Comparison of ENCODE assay signal across 8 cellular contexts in genomic region chr4:2484993-2485392, GRCh38. TPM values are rescaled to one million over a fixed set of nuclear protein-coding genes. Genes with fewer than 3 reads are reported as not detected.
DNase-seq lines count a peak whose midpoint lies in the region; ATAC-seq and TF ChIP-seq lines count a peak whose summit lies in the region.

No MANE protein-coding gene starts in this region.

- peak; percentile 91 to 94 for DNase-seq in AML-193 (lab: John Stamatoyannopoulos, UW)
- DNase-seq in LNCaP clone FGC (ENCODE audit: low read depth), result peak; percentile 63
- peak; percentile 31 for DNase-seq in activated T-cell treated with anti-CD3 and anti-CD28 coated beads for 48 hours (ENCODE audit: low read depth)
- peak; percentile 80 for DNase-seq in sciatic nerve (ENCODE audit: low spot score)
- DNase-seq in SW 1271 (lab: John Stamatoyannopoulos, UW), result no peak
- DNase-seq in NCI-H1694 (lab: John Stamatoyannopoulos, UW), result no peak

- peak overlapping the region in 3 of 4 donors; percentile 16 to 68 (median 64) for H3K27ac ChIP-seq in gastroesophageal sphincter

- TF ChIP-seq CTCF in LNCaP clone FGC (IDR thresholded peaks at IDR 0.05; ENCODE audit: control insufficient read depth, extremely low read depth, insufficient read depth), result no peak
- no peak for TF ChIP-seq CTCF in gastroesophageal sphincter (IDR thresholded peaks at IDR 0.05)

- ATAC-seq in GM21423 (IDR thresholded peaks at IDR 0.05; ENCODE audit: unreplicated experiment), result peak; percentile 70
- peak; percentile 77 for ATAC-seq in gastroesophageal sphincter
- ATAC-seq in sciatic nerve, result peak; percentile 90

- no peaks in the 10 kb centered on the region for H3K27me3 ChIP-seq in gastroesophageal sphincter

- H3K4me1 ChIP-seq in gastroesophageal sphincter, result peaks cover 10 to 92% (median 37%) of the 10 kb centered on the region in 3 donors

- 47 to 61% methylated on average over 11 of the region's 11 CpGs for WGBS in gastroesophageal sphincter (ENCODE audit: low coverage in 1 of 2), 2 donors

- intact Hi-C loops in sciatic nerve (cut with DNase I), result no loop called here

- peak overlapping the region; percentile 24 for H3K4me3 ChIP-seq in LNCaP clone FGC (ENCODE audit: low read depth, low read length)
- no peak overlapping the region for H3K4me3 ChIP-seq in gastroesophageal sphincter

- peaks cover 0 to 10% of the 10 kb centered on the region in 2 donors for H3K36me3 ChIP-seq in gastroesophageal sphincter

- no peak for TF ChIP-seq POLR2A in gastroesophageal sphincter (IDR thresholded peaks at IDR 0.05)

- H3K9me3 ChIP-seq in gastroesophageal sphincter, result no peaks in the 10 kb centered on the region

- TF ChIP-seq EP300 in gastroesophageal sphincter (IDR thresholded peaks at IDR 0.05), result no peak

RNA-seq across cellular contexts. Expression of gene RNF4, which starts 16.1 kb away (rescaled TPM):
- total RNA-seq in gastroesophageal sphincter (10 to 100 TPM; 30.2 to 64.3 (median 43.1) TPM), sciatic nerve (44.5 TPM)

RNA-seq across cellular contexts. Expression of gene FAM193A, which starts 51.5 kb away (rescaled TPM):
- total RNA-seq in gastroesophageal sphincter (10 to 100 TPM; 24.5 to 35.6 (median 30.2) TPM), sciatic nerve (47.3 TPM)

Comparison
In these comparisons a context has a peak if more than half of its experiments do, and no peak if none do; other contexts are left out.
1. DNase-seq: peak in AML-193 (2 of 2), LNCaP clone FGC (single experiment), activated T-cell treated with anti-CD3 and anti-CD28 coated beads for 48 hours (single experiment) and sciatic nerve (single experiment); none in SW 1271 (0 of 2) and NCI-H1694 (single experiment).
2. Peak in every context shown above with its lines, with median percentiles within 50 percentile points of each other: ATAC-seq.